30 cellular contexts compared by ENCODE assay signal in genomic region chr1:85571181-85571540, GRCh38. TPM values are rescaled to one million over a fixed set of nuclear protein-coding genes. Genes with fewer than 3 reads are reported as not detected.
DNase-seq lines count a peak whose midpoint lies in the region; ATAC-seq and TF ChIP-seq lines count a peak whose summit lies in the region.
"Had no signal": no experiment of that assay in that cellular context is flagged by ENCODE, and none has a peak within 500 bp of the region (broad histone marks: within the 10 kb centered on the region; RNA-seq: fewer than 3 reads in every experiment).

No MANE protein-coding gene starts in this region.

- H3K4me3 ChIP-seq in HCT116 (replicated peaks in 1 of 2; ENCODE audit: low read depth in 1 of 2, low read length in 2 of 2) (no peak overlapping the region), PC-9 (no peak overlapping the region), transverse colon (no peak overlapping the region)
- H3K4me3 ChIP-seq: GM12878, hepatocyte, left lung, ovary, right atrium auricular region, thyroid gland had no signal

- H3K27me3 ChIP-seq in HCT116 (ENCODE audit: insufficient read depth, low read length), result no peaks in the 10 kb centered on the region
- H3K27me3 ChIP-seq in PC-9 (ENCODE audit: insufficient read depth, low read depth), result no peaks in the 10 kb centered on the region
- H3K27me3 ChIP-seq in transverse colon, result peaks cover 2% of the 10 kb centered on the region
- H3K27me3 ChIP-seq: foreskin keratinocyte, hepatocyte, ovary, right atrium auricular region, thyroid gland had no signal

- no peaks in the 10 kb centered on the region for H3K36me3 ChIP-seq in HCT116 (ENCODE audit: control insufficient read depth in 1 of 2, insufficient read depth in 2 of 2, low read length in 2 of 2)
- H3K36me3 ChIP-seq in PC-9 (ENCODE audit: low read depth), result no peaks in the 10 kb centered on the region
- no peaks in the 10 kb centered on the region for H3K36me3 ChIP-seq in transverse colon
- H3K36me3 ChIP-seq: left lung, ovary, right atrium auricular region, thyroid gland had no signal

- TF ChIP-seq POLR2A in HCT116 (IDR thresholded peaks at IDR 0.05; ENCODE audit: borderline replicate concordance, extremely low read depth, insufficient read depth, insufficient read length) (no peak), transverse colon (IDR thresholded peaks at IDR 0.05) (no peak)

- no peaks in the 10 kb centered on the region for H3K79me2 ChIP-seq in HCT116 (ENCODE audit: insufficient read depth, low read length)
- H3K79me2 ChIP-seq in PC-9 (ENCODE audit: low read depth), result no peaks in the 10 kb centered on the region
- H3K79me2 ChIP-seq: hepatocyte had no signal

- TF ChIP-seq CTCF in HCT116 (IDR thresholded peaks at IDR 0.05 in 2 of 3, conservative IDR thresholded peaks at IDR 0.05 in 1 of 3; ENCODE audit: borderline replicate concordance in 1 of 3, insufficient read depth in 1 of 3, low read depth in 2 of 3, low read length in 2 of 3) (no peak), PC-9 (conservative IDR thresholded peaks at IDR 0.05) (no peak), transverse colon (IDR thresholded peaks at IDR 0.05) (no peak)

- 82 to 100% methylated on average over 1 to 2 of the region's 2 CpGs for WGBS in transverse colon (ENCODE audit: low coverage in 1 of 2), 2 donors

- H4K20me1 ChIP-seq in HCT116 (ENCODE audit: insufficient read depth) (no peaks in the 10 kb centered on the region), PC-9 (ENCODE audit: insufficient read depth) (no peaks in the 10 kb centered on the region)

- H3K4me1 ChIP-seq in HCT116 (ENCODE audit: control insufficient read depth in 1 of 2, insufficient read depth in 2 of 2, low read length in 2 of 2), result peaks cover 0 to 33% of the 10 kb centered on the region in 2 experiments; a peak in 2 of 4 replicates
- peaks cover 64% of the 10 kb centered on the region for H3K4me1 ChIP-seq in PC-9 (replicated peaks; ENCODE audit: insufficient read depth)
- peaks cover 3 to 17% (median 6%) of the 10 kb centered on the region in 4 donors for H3K4me1 ChIP-seq in transverse colon
- H3K4me1 ChIP-seq: thyroid gland had no signal

- no peak for ATAC-seq in HCT116
- ATAC-seq: activated CD4-positive, CD25-positive, alpha-beta regulatory T cell treated with anti-CD3 and anti-CD28 coated beads, Interleukin-2, amount 50 U/mL, for 24 hours; CD8-positive, alpha-beta T cell; GM12878; natural killer cell; stimulated activated naive CD8-positive, alpha-beta T cell treated with anti-CD3 and anti-CD28 coated beads, Interleukin-15, Interleukin-2, amounts not matched to agents 100 U/mL and 50 U/mL, for 24 hours; T-cell had no signal

- BruUV-seq in HCT116 (replicated peaks; lab: Mats Ljungman, UMichigan), result no TSS peak
- BruUV-seq in PC-9 (replicated peaks; lab: Mats Ljungman, UMichigan), result no TSS peak

- H3K9me3 ChIP-seq in HCT116 (ENCODE audit: control insufficient read depth in 1 of 2, insufficient read depth in 1 of 2, low read depth in 1 of 2, low read length in 2 of 2), result no peaks in the 10 kb centered on the region
- peaks cover 7% of the 10 kb centered on the region; the same call in 1 of the 2 replicates for H3K9me3 ChIP-seq in PC-9 (ENCODE audit: insufficient read depth, low read depth)
- no peaks in the 10 kb centered on the region for H3K9me3 ChIP-seq in transverse colon
- H3K9me3 ChIP-seq: left lung, ovary, right atrium auricular region, thyroid gland had no signal

- H3K27ac ChIP-seq in HCT116 (ENCODE audit: low read depth, low read length) (no peak overlapping the region), PC-9 (peak overlapping the region; percentile 71; the same call in 1 of the 2 replicates), epithelial cell of prostate (peak overlapping the region; percentile 93), transverse colon (peak overlapping the region in 3 of 4 donors; percentile 10 to 70 (median 23))
- H3K27ac ChIP-seq: foreskin keratinocyte, hepatocyte, left lung, ovary, thyroid gland had no signal

- H3K9ac ChIP-seq in HCT116 (ENCODE audit: low read length), result no peak overlapping the region

- in situ Hi-C loops in transverse colon (cut with MboI; ENCODE audit: low pct_ligation_motif_present in 1 of 4, low pct_unique_long_range_greater_than_20kb in 1 of 4, low sequenced_read_pairs in 3 of 4), result no loop called here

- DNase-seq in HCT116 (ENCODE audit: low read depth, low spot score) (no peak), PC-9 (no peak), epithelial cell of prostate (ENCODE audit: low read depth, low spot score) (no peak), transverse colon (no peak), COLO829 (ENCODE audit: low spot score) (no peak), GM19238 (ENCODE audit: insufficient read length, low spot score) (no peak)
- no peak for DNase-seq in stimulated activated CD4-positive, alpha-beta T cell treated with anti-CD3 and anti-CD28 coated beads, Interleukin-2, amount 100 ng/mL, for 24 hours
- DNase-seq: activated CD4-positive, alpha-beta memory T cell treated with anti-CD3 and anti-CD28 coated beads for 36 hours; anterior cingulate cortex; CD8-positive, alpha-beta T cell; effector CD8-positive, alpha-beta T cell; H7; immature natural killer cell; left lung; natural killer cell; NCI-H1048; NCI-H187 treated with DMSO at 0.1 percent for 48 hours; NCI-H526; ovary; Right ventricle myocardium superior; stimulated activated CD4-positive, alpha-beta T cell treated with anti-CD3 and anti-CD28 coated beads, Interleukin-12 subunit alpha, Interleukin-12 subunit beta, amount 100 ng/mL, for 4 hours; stimulated activated naive CD8-positive, alpha-beta T cell treated with anti-CD3 and anti-CD28 coated beads, Interleukin-15, Interleukin-2, amounts not matched to agents 100 U/mL and 50 U/mL, for 24 hours; T-cell; thyroid gland had no signal

- POLR2A ChIA-PET in HCT116 (lab: Charles Lee) (interaction anchor here (2.3 kb wide), 1 partner anchor 10 kb away, joined by 8 read pairs; no protein-coding TSS in a partner anchor), PC-9 (lab: Charles Lee; ENCODE audit: unreplicated experiment) (interaction anchor here (0.6 to 1.0 kb wide), 4 partner anchors 27 to 277 kb away, joined by 3 to 7 read pairs (median 4); no protein-coding TSS in a partner anchor)

- CTCF ChIA-PET in HCT116 (lab: Charles Lee), result no interaction called here
- CTCF ChIA-PET in PC-9 (lab: Charles Lee), result interaction anchor here (0.6 kb wide), 1 partner anchor 52 kb away, joined by 4 read pairs; no protein-coding TSS in a partner anchor

- no peak for TF ChIP-seq EP300 in transverse colon (IDR thresholded peaks at IDR 0.05; ENCODE audit: low read depth)

- H3K9me2 ChIP-seq in HCT116 (ENCODE audit: insufficient read depth), result no peaks in the 10 kb centered on the region
- H3K9me2 ChIP-seq in PC-9 (ENCODE audit: insufficient read depth), result no peaks in the 10 kb centered on the region

- intact Hi-C loops in HCT116 (cut with micrococcal nuclease) (no loop called here), PC-9 (cut with micrococcal nuclease; ENCODE audit: unreplicated experiment) (no loop called here), transverse colon (cut with DNase I; ENCODE audit: low total_unique reads) (no loop called here)

- H2AFZ ChIP-seq in HCT116 (ENCODE audit: low read depth, low read length, poor library complexity, severe bottlenecking) (no peak overlapping the region), PC-9 (no peak overlapping the region)
- H2AFZ ChIP-seq: hepatocyte had no signal

- H3K4me2 ChIP-seq in HCT116 (ENCODE audit: low read length) (peak overlapping the region; percentile 32), PC-9 (peak overlapping the region; percentile 43)
- H3K4me2 ChIP-seq: hepatocyte had no signal

- peaks cover 47% of the 10 kb centered on the region for H3F3A ChIP-seq in PC-9 (ENCODE audit: insufficient read depth, low read depth)

- TF ChIP-seq RAD21 in HCT116 (IDR thresholded peaks at IDR 0.05; ENCODE audit: low read depth), result no peak

- RAD21 ChIA-PET in HCT116 (lab: Charles Lee; ENCODE audit: low non-redundant PET in 1 of 2, low total read pairs in 2 of 2, uncharacterized antibody in 2 of 2, unreplicated experiment in 2 of 2), result no interaction called here

TF ChIP-seq in HCT116, 20 proteins besides CTCF, POLR2A, EP300 and RAD21 (continues in another document):
- TF ChIP-seq SIN3A (IDR thresholded peaks at IDR 0.05; ENCODE audit: low read depth) (no peak), YY1 (IDR thresholded peaks at IDR 0.05; ENCODE audit: extremely low read depth, insufficient replicate concordance, low read depth, low read length) (no peak), JUND (IDR thresholded peaks at IDR 0.05) (no peak), TCF7L2 (IDR thresholded peaks at IDR 0.05; ENCODE audit: borderline replicate concordance, extremely low read depth, insufficient read depth, insufficient read length) (no peak), FOSL1 (IDR thresholded peaks at IDR 0.05; ENCODE audit: low read depth) (no peak), SRF (IDR thresholded peaks at IDR 0.05; ENCODE audit: low read depth) (no peak), ATF3 (IDR thresholded peaks at IDR 0.05) (no peak)

RNA-seq across cellular contexts. Expression of gene CCN1, which starts 9.4 kb away (rescaled TPM):
- total RNA-seq in HCT116 (2021; ENCODE audit: unreplicated experiment) (21.9 TPM), PC-9 (2021) (75.6 and 92.8 TPM in 2 replicates), transverse colon (10 to 100 TPM; 18.6 to 79.6 (median 53.1) TPM)
- polyA plus RNA-seq in HCT116 (2012), result 75.5 and 156 TPM in 2 replicates
- total RNA-seq: activated CD4-positive, alpha-beta memory T cell treated with anti-CD3 and anti-CD28 coated beads for 36 hours; activated naive CD4-positive, alpha-beta T cell treated with anti-CD3 and anti-CD28 coated beads, Interleukin-2, amount 50 U/mL, for 72 hours; CD8-positive, alpha-beta T cell; natural killer cell had no signal
- polyA plus RNA-seq: immature natural killer cell had no signal
